ENCODE assay signal across 1 cellular context in the genomic region with DNA sequence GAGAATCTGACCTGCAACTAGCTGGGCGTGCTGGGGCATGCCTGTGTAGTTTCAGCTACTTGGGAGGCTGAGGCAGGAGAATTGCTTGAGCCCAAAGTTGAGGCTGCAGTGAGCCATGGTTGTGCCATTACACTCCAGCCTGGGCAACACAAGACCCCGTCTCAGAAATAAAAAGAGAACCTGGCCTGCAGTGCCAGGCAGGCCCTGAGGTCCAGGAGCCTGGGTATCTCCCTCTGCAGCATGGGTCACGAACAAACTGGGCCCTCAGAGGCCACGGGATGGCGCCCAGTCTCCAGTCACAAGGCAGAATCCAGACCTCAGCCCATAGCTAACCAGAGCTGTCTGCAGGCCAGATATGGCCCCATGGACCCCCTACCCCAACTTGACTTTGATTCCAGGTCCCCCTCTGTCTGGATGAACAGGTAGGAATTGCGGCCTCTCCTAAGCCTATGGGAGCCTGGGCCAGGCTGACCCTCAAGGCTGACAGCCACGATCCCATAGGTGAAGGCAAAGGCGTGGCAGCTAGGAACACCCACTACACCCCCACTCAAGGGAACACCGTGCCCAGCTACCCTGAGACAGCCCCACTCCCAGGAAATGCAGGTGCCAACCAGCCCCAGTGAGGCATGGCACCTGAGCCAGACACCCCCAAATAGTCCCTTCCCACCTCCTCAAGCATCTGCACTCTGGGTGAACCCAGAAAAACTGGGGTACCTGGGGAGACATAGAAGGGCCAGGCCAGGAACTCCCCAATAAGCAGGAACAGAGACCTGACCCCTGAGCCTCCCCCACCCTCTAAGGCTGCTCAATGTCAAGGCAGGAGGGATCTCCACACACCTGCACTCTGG.
TF ChIP-seq lines count a peak whose summit lies in the region.

No MANE protein-coding gene starts in this region.

TF ChIP-seq in SK-N-SH, 30 proteins besides CTCF, POLR2A, EP300 and RAD21 (continued from another document):
- TF ChIP-seq, protein P1, sequence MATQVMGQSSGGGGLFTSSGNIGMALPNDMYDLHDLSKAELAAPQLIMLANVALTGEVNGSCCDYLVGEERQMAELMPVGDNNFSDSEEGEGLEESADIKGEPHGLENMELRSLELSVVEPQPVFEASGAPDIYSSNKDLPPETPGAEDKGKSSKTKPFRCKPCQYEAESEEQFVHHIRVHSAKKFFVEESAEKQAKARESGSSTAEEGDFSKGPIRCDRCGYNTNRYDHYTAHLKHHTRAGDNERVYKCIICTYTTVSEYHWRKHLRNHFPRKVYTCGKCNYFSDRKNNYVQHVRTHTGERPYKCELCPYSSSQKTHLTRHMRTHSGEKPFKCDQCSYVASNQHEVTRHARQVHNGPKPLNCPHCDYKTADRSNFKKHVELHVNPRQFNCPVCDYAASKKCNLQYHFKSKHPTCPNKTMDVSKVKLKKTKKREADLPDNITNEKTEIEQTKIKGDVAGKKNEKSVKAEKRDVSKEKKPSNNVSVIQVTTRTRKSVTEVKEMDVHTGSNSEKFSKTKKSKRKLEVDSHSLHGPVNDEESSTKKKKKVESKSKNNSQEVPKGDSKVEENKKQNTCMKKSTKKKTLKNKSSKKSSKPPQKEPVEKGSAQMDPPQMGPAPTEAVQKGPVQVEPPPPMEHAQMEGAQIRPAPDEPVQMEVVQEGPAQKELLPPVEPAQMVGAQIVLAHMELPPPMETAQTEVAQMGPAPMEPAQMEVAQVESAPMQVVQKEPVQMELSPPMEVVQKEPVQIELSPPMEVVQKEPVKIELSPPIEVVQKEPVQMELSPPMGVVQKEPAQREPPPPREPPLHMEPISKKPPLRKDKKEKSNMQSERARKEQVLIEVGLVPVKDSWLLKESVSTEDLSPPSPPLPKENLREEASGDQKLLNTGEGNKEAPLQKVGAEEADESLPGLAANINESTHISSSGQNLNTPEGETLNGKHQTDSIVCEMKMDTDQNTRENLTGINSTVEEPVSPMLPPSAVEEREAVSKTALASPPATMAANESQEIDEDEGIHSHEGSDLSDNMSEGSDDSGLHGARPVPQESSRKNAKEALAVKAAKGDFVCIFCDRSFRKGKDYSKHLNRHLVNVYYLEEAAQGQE (IDR thresholded peaks at IDR 0.05; ENCODE audit: low read depth, low read length) = no peak
- TF ChIP-seq NFIC (IDR thresholded peaks at IDR 0.05; ENCODE audit: borderline replicate concordance) (peak; percentile 30), JUND (IDR thresholded peaks at IDR 0.05) (peak; percentile 26), TEAD4 (IDR thresholded peaks at IDR 0.05; ENCODE audit: borderline replicate concordance, insufficient read depth) (peak; percentile 20; the same call in 1 of the 2 replicates), FOSL2 (IDR thresholded peaks at IDR 0.05; ENCODE audit: borderline replicate concordance, low read depth) (peak; percentile 24; the same call in 1 of the 2 replicates)
- TF ChIP-seq, protein P2, sequence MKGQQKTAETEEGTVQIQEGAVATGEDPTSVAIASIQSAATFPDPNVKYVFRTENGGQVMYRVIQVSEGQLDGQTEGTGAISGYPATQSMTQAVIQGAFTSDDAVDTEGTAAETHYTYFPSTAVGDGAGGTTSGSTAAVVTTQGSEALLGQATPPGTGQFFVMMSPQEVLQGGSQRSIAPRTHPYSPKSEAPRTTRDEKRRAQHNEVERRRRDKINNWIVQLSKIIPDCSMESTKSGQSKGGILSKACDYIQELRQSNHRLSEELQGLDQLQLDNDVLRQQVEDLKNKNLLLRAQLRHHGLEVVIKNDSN (IDR thresholded peaks at IDR 0.05; ENCODE audit: borderline replicate concordance, low read depth) = no peak
